ENCODE assay signal across 14 cellular contexts in the genomic region with DNA sequence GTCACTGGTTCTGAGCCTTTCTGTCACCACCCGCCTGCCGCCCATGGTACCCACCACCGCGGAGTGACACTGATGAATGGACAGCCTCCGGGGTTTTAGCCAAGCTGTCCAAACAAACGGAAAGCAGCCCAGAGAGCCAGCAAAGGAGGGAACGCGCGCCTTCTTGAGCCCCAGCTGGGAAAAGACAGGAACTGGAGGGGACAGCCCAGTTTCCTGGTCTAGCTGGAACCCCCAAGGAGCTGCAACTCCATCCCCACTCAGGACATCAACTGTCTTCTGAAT. TPM values are rescaled to one million over a fixed set of nuclear protein-coding genes. Genes with fewer than 3 reads are reported as not detected.
"Had no signal": no experiment of that assay in that cellular context is flagged by ENCODE, and none has a peak within 500 bp of the region (broad histone marks: within the 10 kb centered on the region; RNA-seq: fewer than 3 reads in every experiment).

No MANE protein-coding gene starts in this region.

- DNase-seq: activated naive CD4-positive, alpha-beta T cell treated with anti-CD3 and anti-CD28 coated beads, Interleukin-2, amount 10 ng/mL, durations not matched to agents 7 days and 5 days; activated T-cell treated with anti-CD3 and anti-CD28 coated beads, Interleukin-2, amount 50 U/mL, for 1 hour; cerebellar nuclear complex; effector memory CD4-positive, alpha-beta T cell; foreskin keratinocyte; glutamatergic neuron; hypothalamus; kidney glomerular epithelial cell; occipital lobe; stimulated activated CD4-positive, alpha-beta T cell treated with anti-CD3 and anti-CD28 coated beads, Interleukin-2, amount 100 ng/mL, for 48 hours had no signal

- H3K27ac Mint-ChIP-seq: activated naive CD4-positive, alpha-beta T cell treated with anti-CD3 and anti-CD28 coated beads, Interleukin-2, amount 10 ng/mL, durations not matched to agents 7 days and 5 days; dendritic cell treated with granulocyte-macrophage colony-stimulating factor and Interleukin-4, amounts not matched to agents 40 ng/mL and 50 ng/mL, for 4 days; natural killer cell treated with Interleukin-12 subunit alpha and Interleukin-12 subunit beta and Interleukin-15 and Interleukin-18, amount 100 ng/mL, for 72 hours; progenitor cell of endocrine pancreas; stimulated activated memory B cell treated with anti-CD40 and anti-IgM and Interleukin-4, amounts not matched to agents 10 μg/mL and 1 μg/mL and 100 μg/mL, for 72 hours had no signal

- H3K9me3 Mint-ChIP-seq: activated naive CD4-positive, alpha-beta T cell treated with anti-CD3 and anti-CD28 coated beads, Interleukin-2, amount 10 ng/mL, durations not matched to agents 7 days and 5 days; dendritic cell treated with granulocyte-macrophage colony-stimulating factor and Interleukin-4, amounts not matched to agents 40 ng/mL and 50 ng/mL, for 4 days; natural killer cell treated with Interleukin-12 subunit alpha and Interleukin-12 subunit beta and Interleukin-15 and Interleukin-18, amount 100 ng/mL, for 72 hours; stimulated activated memory B cell treated with anti-CD40 and anti-IgM and Interleukin-4, amounts not matched to agents 10 μg/mL and 1 μg/mL and 100 μg/mL, for 72 hours had no signal

- H3K4me1 Mint-ChIP-seq: activated naive CD4-positive, alpha-beta T cell treated with anti-CD3 and anti-CD28 coated beads, Interleukin-2, amount 10 ng/mL, durations not matched to agents 7 days and 5 days; stimulated activated memory B cell treated with anti-CD40 and anti-IgM and Interleukin-4, amounts not matched to agents 10 μg/mL and 1 μg/mL and 100 μg/mL, for 72 hours had no signal

- H3K36me3 Mint-ChIP-seq: activated naive CD4-positive, alpha-beta T cell treated with anti-CD3 and anti-CD28 coated beads, Interleukin-2, amount 10 ng/mL, durations not matched to agents 7 days and 5 days; natural killer cell treated with Interleukin-12 subunit alpha and Interleukin-12 subunit beta and Interleukin-15 and Interleukin-18, amount 100 ng/mL, for 72 hours; stimulated activated memory B cell treated with anti-CD40 and anti-IgM and Interleukin-4, amounts not matched to agents 10 μg/mL and 1 μg/mL and 100 μg/mL, for 72 hours had no signal

- H3K4me3 Mint-ChIP-seq: activated naive CD4-positive, alpha-beta T cell treated with anti-CD3 and anti-CD28 coated beads, Interleukin-2, amount 10 ng/mL, durations not matched to agents 7 days and 5 days; dendritic cell treated with granulocyte-macrophage colony-stimulating factor and Interleukin-4, amounts not matched to agents 40 ng/mL and 50 ng/mL, for 4 days; natural killer cell treated with Interleukin-12 subunit alpha and Interleukin-12 subunit beta and Interleukin-15 and Interleukin-18, amount 100 ng/mL, for 72 hours; stimulated activated memory B cell treated with anti-CD40 and anti-IgM and Interleukin-4, amounts not matched to agents 10 μg/mL and 1 μg/mL and 100 μg/mL, for 72 hours had no signal

- ATAC-seq: foreskin keratinocyte; natural killer cell treated with Interleukin-12 subunit alpha and Interleukin-12 subunit beta and Interleukin-15 and Interleukin-18, amount 100 ng/mL, for 72 hours; stimulated activated memory B cell treated with anti-CD40 and anti-IgM and Interleukin-4, amounts not matched to agents 10 μg/mL and 1 μg/mL and 100 μg/mL, for 72 hours had no signal

RNA-seq across cellular contexts. Expression of gene SHISAL1, which starts 33.8 kb away (rescaled TPM):
- total RNA-seq: foreskin keratinocyte; natural killer cell treated with Interleukin-12 subunit alpha and Interleukin-12 subunit beta and Interleukin-15 and Interleukin-18, amount 100 ng/mL, for 72 hours had no signal
